Comparison of ENCODE assay signal across 8 cellular contexts in genomic region chr21:41068411-41069304, GRCh38.
A peak's percentile ranks its signal among the peaks of the same experiment; 100 is the strongest.
DNase-seq lines count a peak whose midpoint lies in the region; ATAC-seq lines count a peak whose summit lies in the region.

No MANE protein-coding gene starts in this region.

- ATAC-seq in HG02798 (IDR thresholded peaks at IDR 0.05; ENCODE audit: poor library complexity, unreplicated experiment): peak; percentile 76
- no peak for ATAC-seq in HG02938 (IDR thresholded peaks at IDR 0.05; ENCODE audit: unreplicated experiment)

- DNase-seq in DMS53 (lab: John Stamatoyannopoulos, UW): peak; percentile 93
- DNase-seq in NCI-H2171 treated with DMSO at 0.1 percent for 48 hours (lab: John Stamatoyannopoulos, UW): peak; percentile 73
- DNase-seq in activated CD4-positive, CD25-positive, alpha-beta regulatory T cell treated with anti-CD3 and anti-CD28 coated beads, Interleukin-2, amount 50 U/mL, for 16 hours (ENCODE audit: low read depth, low spot score): peak; percentile 2
- peak; percentile 10 for DNase-seq in central memory CD4-positive, alpha-beta T cell
- peak; percentile 3 for DNase-seq in kidney glomerular epithelial cell (lab: John Stamatoyannopoulos, UW)
- peak; percentile 73 to 80 for DNase-seq in stimulated activated CD4-positive, alpha-beta T cell treated with anti-CD3 and anti-CD28 coated beads, Interleukin-2, amount 100 ng/mL, for 24 hours

Comparison
In these comparisons a context has a peak if more than half of its experiments do, and no peak if none do; other contexts are left out.
1. DNase-seq: peak in every context shown above with its lines; median percentile 93 in DMS53; 76 in stimulated activated CD4-positive, alpha-beta T cell treated with anti-CD3 and anti-CD28 coated beads, Interleukin-2, amount 100 ng/mL, for 24 hours; 73 in NCI-H2171 treated with DMSO at 0.1 percent for 48 hours; 10 in central memory CD4-positive, alpha-beta T cell; 3 in kidney glomerular epithelial cell; 2 in activated CD4-positive, CD25-positive, alpha-beta regulatory T cell treated with anti-CD3 and anti-CD28 coated beads, Interleukin-2, amount 50 U/mL, for 16 hours.